9 cellular contexts compared by ENCODE assay signal in genomic region chr5:21152611-21153010, GRCh38.
DNase-seq lines count a peak whose midpoint lies in the region; ATAC-seq and TF ChIP-seq lines count a peak whose summit lies in the region.
"Had no signal": no experiment of that assay in that cellular context is flagged by ENCODE, and none has a peak within 500 bp of the region (broad histone marks: within the 10 kb centered on the region; RNA-seq: fewer than 3 reads in every experiment).

No MANE protein-coding gene starts in this region.

- H3K36me3 ChIP-seq in SK-N-MC (ENCODE audit: insufficient read depth, low read length) (no peaks in the 10 kb centered on the region), gastroesophageal sphincter (no peaks in the 10 kb centered on the region)
- H3K36me3 ChIP-seq: neutrophil had no signal

- no peak overlapping the region for H3K9ac ChIP-seq in SK-N-MC (ENCODE audit: insufficient read length)

- no peaks in the 10 kb centered on the region for H3K27me3 ChIP-seq in gastroesophageal sphincter
- H3K27me3 ChIP-seq: neutrophil had no signal

- peak; percentile 3 to 16 for DNase-seq in AML-193 (lab: John Stamatoyannopoulos, UW)
- DNase-seq in M059J (ENCODE audit: low read depth) = peak; percentile 94
- DNase-seq in SK-N-MC (ENCODE audit: low read depth, low spot score) = peak; percentile 90
- DNase-seq in stimulated activated naive CD8-positive, alpha-beta T cell treated with anti-CD3 and anti-CD28 coated beads, Interleukin-15, Interleukin-2, amounts not matched to agents 100 U/mL and 50 U/mL, for 24 hours = no peak

- no peaks in the 10 kb centered on the region for H3K4me1 ChIP-seq in gastroesophageal sphincter

- H3K9me3 ChIP-seq in SK-N-MC (ENCODE audit: low read depth, low read length) (peaks cover 4% of the 10 kb centered on the region; the same call in 1 of the 2 replicates), gastroesophageal sphincter (no peaks in the 10 kb centered on the region)
- H3K9me3 ChIP-seq: neutrophil had no signal

- no peak for TF ChIP-seq CTCF in gastroesophageal sphincter (IDR thresholded peaks at IDR 0.05)

- TF ChIP-seq EP300 in gastroesophageal sphincter (IDR thresholded peaks at IDR 0.05) = no peak

- TF ChIP-seq POLR2A in gastroesophageal sphincter (IDR thresholded peaks at IDR 0.05) = no peak

- H3K4me3 ChIP-seq in SK-N-MC = no peak overlapping the region; the same call in 1 of the 2 replicates
- H3K4me3 ChIP-seq in gastroesophageal sphincter = no peak overlapping the region

- ATAC-seq in gastroesophageal sphincter = peak; percentile 46
- ATAC-seq in HG03460 (IDR thresholded peaks at IDR 0.05; ENCODE audit: unreplicated experiment) = no peak
- no peak for ATAC-seq in stimulated activated naive CD8-positive, alpha-beta T cell treated with anti-CD3 and anti-CD28 coated beads, Interleukin-15, Interleukin-2, amounts not matched to agents 100 U/mL and 50 U/mL, for 24 hours
- ATAC-seq in HG03342 (IDR thresholded peaks at IDR 0.05; ENCODE audit: unreplicated experiment) = no peak
- no peak for ATAC-seq in GM19395 (IDR thresholded peaks at IDR 0.05; ENCODE audit: unreplicated experiment)

- H3K27ac ChIP-seq in SK-N-MC (no peak overlapping the region; the same call in 1 of the 2 replicates), gastroesophageal sphincter (no peak overlapping the region)
- H3K27ac ChIP-seq: neutrophil had no signal
